In the genomic region with DNA sequence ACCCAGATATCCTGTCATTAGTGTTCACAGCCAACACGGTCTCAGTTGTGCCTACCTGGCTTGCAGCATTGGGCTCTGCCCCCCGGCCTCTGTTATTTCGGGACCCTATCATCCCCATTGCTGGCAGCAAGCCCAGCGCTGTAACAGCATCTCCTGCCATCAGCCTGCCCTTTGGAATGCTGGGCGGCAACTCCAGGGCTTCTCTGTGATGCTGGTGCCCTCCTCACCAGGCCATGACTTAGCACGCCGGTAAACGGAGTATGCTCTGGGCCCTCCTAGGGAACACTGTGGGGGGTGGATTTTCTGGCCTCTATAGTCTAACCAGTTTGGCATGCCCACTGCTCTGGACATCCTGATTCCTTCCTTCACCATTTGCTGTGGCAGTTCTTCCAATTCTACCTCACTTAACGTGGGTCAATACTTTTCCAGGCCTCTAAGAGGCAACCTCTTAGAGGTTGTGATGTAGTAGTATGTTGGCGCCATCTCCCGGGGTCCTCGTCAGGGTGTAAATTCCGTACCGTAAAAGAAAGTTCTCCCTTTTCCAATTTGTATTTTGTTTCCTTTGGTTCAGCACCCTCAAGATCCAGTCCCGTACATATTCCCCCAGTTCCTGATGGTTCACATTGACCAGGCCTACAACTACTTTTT, we compare ENCODE assay signal across 14 cellular contexts.
DNase-seq lines count a peak whose midpoint lies in the region; ATAC-seq and TF ChIP-seq lines count a peak whose summit lies in the region.
"Had no signal": no experiment of that assay in that cellular context is flagged by ENCODE, and none has a peak within 500 bp of the region (broad histone marks: within the 10 kb centered on the region; RNA-seq: fewer than 3 reads in every experiment).

No MANE protein-coding gene starts in this region.

- CTCF ChIA-PET in Caco-2 (lab: Charles Lee): interaction anchor here (0.6 kb wide), 1 partner anchor 26 kb away, joined by 3 read pairs; no protein-coding TSS in a partner anchor

- H3K4me3 ChIP-seq in Caco-2 (ENCODE audit: low read depth, low read length) (no peak overlapping the region), MM.1S (ENCODE audit: low read length) (no peak overlapping the region)
- H3K4me3 ChIP-seq: spleen had no signal

- H3K9me2 ChIP-seq in MM.1S (replicated peaks; ENCODE audit: insufficient read depth, low read length): no peaks in the 10 kb centered on the region

- BruUV-seq in Caco-2 (replicated peaks; lab: Mats Ljungman, UMichigan): no TSS peak

- H4K20me1 ChIP-seq in MM.1S (ENCODE audit: insufficient read depth, low read length): no peaks in the 10 kb centered on the region

- peak in 1 of 2 experiments; percentile 46 for DNase-seq in Caco-2
- DNase-seq in MM.1S: peak; percentile 27
- DNase-seq in iris pigment epithelial cell (ENCODE audit: low read depth): peak; percentile 4
- no peak for DNase-seq in H4 (ENCODE audit: low spot score)
- no peak for DNase-seq in UCSD-AML1 (lab: John Stamatoyannopoulos, UW; ENCODE audit: unreplicated experiment)
- no peak for DNase-seq in activated T-cell treated with anti-CD3 and anti-CD28 coated beads, Interleukin-2, amount 50 U/mL, for 48 hours
- DNase-seq: aorta, NCI-H2029 treated with DMSO at 0.1 percent for 48 hours, SIG-M5, spleen had no signal

- H3K36me3 Mint-ChIP-seq in Caco-2 (ENCODE audit: insufficient read depth, unreplicated experiment) (no peaks in the 10 kb centered on the region), brain (no peaks in the 10 kb centered on the region)
- H3K36me3 Mint-ChIP-seq: natural killer cell treated with Interleukin-12 subunit alpha and Interleukin-12 subunit beta and Interleukin-15 and Interleukin-18, amount 100 ng/mL, for 72 hours had no signal

- H3F3A ChIP-seq in MM.1S (ENCODE audit: insufficient read depth, low read length): no peaks in the 10 kb centered on the region

- H3K4me1 ChIP-seq in Caco-2: no peaks in the 10 kb centered on the region
- no peaks in the 10 kb centered on the region for H3K4me1 ChIP-seq in MM.1S (ENCODE audit: low read length)
- H3K4me1 ChIP-seq: spleen had no signal

- H3K9me3 ChIP-seq in Caco-2 (no peaks in the 10 kb centered on the region), MM.1S (replicated peaks; ENCODE audit: insufficient read depth, low read length) (no peaks in the 10 kb centered on the region)
- H3K9me3 ChIP-seq: spleen had no signal

- TF ChIP-seq CTCF in Caco-2 (IDR thresholded peaks at IDR 0.05; ENCODE audit: insufficient read depth in 1 of 2, low read depth in 1 of 2, low read length in 1 of 2, severe bottlenecking in 1 of 2, unreplicated experiment in 1 of 2): peak; percentile 36 to 39
- TF ChIP-seq CTCF in MM.1S (IDR thresholded peaks at IDR 0.05; ENCODE audit: low read length): peak; percentile 43
- peak; percentile 50 to 55 for TF ChIP-seq CTCF in brain (conservative IDR thresholded peaks at IDR 0.05)

- H3K27me3 ChIP-seq in Caco-2 (replicated peaks; ENCODE audit: control insufficient read depth, insufficient read depth, low read length): no peaks in the 10 kb centered on the region
- no peaks in the 10 kb centered on the region for H3K27me3 ChIP-seq in MM.1S (replicated peaks; ENCODE audit: insufficient read depth, low read length)

- H3K27ac Mint-ChIP-seq in Caco-2 (ENCODE audit: unreplicated experiment): no peak overlapping the region
- peak overlapping the region in 1 of 5 experiments; percentile 3 for H3K27ac Mint-ChIP-seq in brain
- H3K27ac Mint-ChIP-seq: B cell; natural killer cell treated with Interleukin-12 subunit alpha and Interleukin-12 subunit beta and Interleukin-15 and Interleukin-18, amount 100 ng/mL, for 72 hours had no signal

- no peaks in the 10 kb centered on the region for H3K36me3 ChIP-seq in Caco-2 (ENCODE audit: control insufficient read depth, insufficient read depth, low read length)
- H3K36me3 ChIP-seq in MM.1S (replicated peaks; ENCODE audit: insufficient read depth, low read length): no peaks in the 10 kb centered on the region
- H3K36me3 ChIP-seq: spleen had no signal

- no peaks in the 10 kb centered on the region for H3K79me2 ChIP-seq in MM.1S (ENCODE audit: low read length)

- H3K9ac ChIP-seq in MM.1S (ENCODE audit: low read length): no peak overlapping the region

- no peak overlapping the region for H3K4me3 Mint-ChIP-seq in Caco-2 (ENCODE audit: unreplicated experiment)
- H3K4me3 Mint-ChIP-seq in brain: no peak overlapping the region
- H3K4me3 Mint-ChIP-seq: B cell; natural killer cell treated with Interleukin-12 subunit alpha and Interleukin-12 subunit beta and Interleukin-15 and Interleukin-18, amount 100 ng/mL, for 72 hours had no signal

- intact Hi-C loops in Caco-2 (cut with micrococcal nuclease; ENCODE audit: unreplicated experiment): no loop called here

- no peaks in the 10 kb centered on the region for H3K9me3 Mint-ChIP-seq in Caco-2 (ENCODE audit: unreplicated experiment)
- H3K9me3 Mint-ChIP-seq in brain: no peaks in the 10 kb centered on the region
- H3K9me3 Mint-ChIP-seq: natural killer cell treated with Interleukin-12 subunit alpha and Interleukin-12 subunit beta and Interleukin-15 and Interleukin-18, amount 100 ng/mL, for 72 hours had no signal

- H2AFZ ChIP-seq in MM.1S (ENCODE audit: low read length): no peak overlapping the region

- H3K27me3 Mint-ChIP-seq in Caco-2 (ENCODE audit: insufficient read depth, unreplicated experiment) (peaks cover 3% of the 10 kb centered on the region), brain (peaks cover 3% of the 10 kb centered on the region)

- POLR2A ChIA-PET in Caco-2 (lab: Charles Lee): no interaction called here

- H3K27ac ChIP-seq in MM.1S (ENCODE audit: low read length): no peak overlapping the region
- H3K27ac ChIP-seq: spleen had no signal

- no peak for ATAC-seq in GM21390 (IDR thresholded peaks at IDR 0.05; ENCODE audit: unreplicated experiment)

- H3K4me1 Mint-ChIP-seq in Caco-2 (ENCODE audit: low read depth, unreplicated experiment) (no peaks in the 10 kb centered on the region), brain (peaks cover 11% of the 10 kb centered on the region)
- H3K4me1 Mint-ChIP-seq: B cell had no signal

- no peak overlapping the region for H3K4me2 ChIP-seq in MM.1S (ENCODE audit: low read depth, low read length)

Comparison
In these comparisons a context has a peak if more than half of its experiments do, and no peak if none do; other contexts are left out.
1. DNase-seq: peak in MM.1S (single experiment) and iris pigment epithelial cell (single experiment); none in H4 (single experiment), UCSD-AML1 (single experiment) and activated T-cell treated with anti-CD3 and anti-CD28 coated beads, Interleukin-2, amount 50 U/mL, for 48 hours (0 of 2).
2. Peak in every context shown above with its lines, with median percentiles within 50 percentile points of each other: CTCF ChIP-seq.